ENCODE assay signal across 17 cellular contexts in genomic region chr13:74305876-74306275, GRCh38.
DNase-seq lines count a peak whose midpoint lies in the region; ATAC-seq and TF ChIP-seq lines count a peak whose summit lies in the region.
"Had no signal": no experiment of that assay in that cellular context is flagged by ENCODE, and none has a peak within 500 bp of the region (broad histone marks: within the 10 kb centered on the region; RNA-seq: fewer than 3 reads in every experiment).

No MANE protein-coding gene starts in this region.

- H3K4me1 ChIP-seq in naive thymus-derived CD4-positive, alpha-beta T cell (ENCODE audit: control insufficient read depth in 2 of 2, insufficient read depth in 2 of 2, low read length in 2 of 2): no peaks in the 10 kb centered on the region

- intact Hi-C loops in dorsolateral prefrontal cortex (cut with DNase I): no loop called here
- intact Hi-C loops in naive thymus-derived CD4-positive, alpha-beta T cell (cut with micrococcal nuclease): no loop called here

- peaks cover 2% of the 10 kb centered on the region for H3K27me3 Mint-ChIP-seq in mesothelial cell of epicardium (ENCODE audit: low read depth)
- no peaks in the 10 kb centered on the region for H3K27me3 Mint-ChIP-seq in naive thymus-derived CD4-positive, alpha-beta T cell

- CTCF ChIA-PET in naive thymus-derived CD4-positive, alpha-beta T cell (lab: Charles Lee): no interaction called here

- no peaks in the 10 kb centered on the region for H3K9me3 ChIP-seq in naive thymus-derived CD4-positive, alpha-beta T cell (ENCODE audit: control insufficient read depth in 2 of 3, low read length in 3 of 3)
- H3K9me3 ChIP-seq: gastroesophageal sphincter, stomach had no signal

- no peaks in the 10 kb centered on the region for H3K36me3 ChIP-seq in naive thymus-derived CD4-positive, alpha-beta T cell (ENCODE audit: control insufficient read depth in 2 of 3, insufficient read depth in 3 of 3, low read length in 3 of 3)
- H3K36me3 ChIP-seq: gastroesophageal sphincter, stomach had no signal

- H3K4me1 Mint-ChIP-seq in mesothelial cell of epicardium: peaks cover 29% of the 10 kb centered on the region
- peaks cover 0 to 7% (median 0%) of the 10 kb centered on the region in 7 donors for H3K4me1 Mint-ChIP-seq in naive thymus-derived CD4-positive, alpha-beta T cell

- ATAC-seq in naive thymus-derived CD4-positive, alpha-beta T cell: no peak
- ATAC-seq: gastroesophageal sphincter had no signal

- peak overlapping the region in 7 of 59 donors; percentile 23 to 65 (median 38) for H3K27ac ChIP-seq in dorsolateral prefrontal cortex
- no peak overlapping the region for H3K27ac ChIP-seq in naive thymus-derived CD4-positive, alpha-beta T cell (ENCODE audit: low read depth, low read length)
- H3K27ac ChIP-seq: C4-2B, gastroesophageal sphincter, stomach had no signal

- no peak overlapping the region for H3K4me3 Mint-ChIP-seq in mesothelial cell of epicardium
- H3K4me3 Mint-ChIP-seq in naive thymus-derived CD4-positive, alpha-beta T cell: no peak overlapping the region
- H3K4me3 Mint-ChIP-seq: activated T-helper 1 cell treated with anti-CD3 and anti-CD28 coated beads, Interleukin-12 subunit alpha, Interleukin-12 subunit beta, Interleukin-2, Interleukin-4 antibody, amounts not matched to agents 30 ng/mL and 10 ng/mL and 1 ng/mL, durations not matched to agents 14 hours and 24 hours and 36 hours had no signal

- H3K36me3 Mint-ChIP-seq in mesothelial cell of epicardium: no peaks in the 10 kb centered on the region
- H3K36me3 Mint-ChIP-seq in naive thymus-derived CD4-positive, alpha-beta T cell: peaks cover 0 to 15% (median 5%) of the 10 kb centered on the region in 5 donors

- H3K9me3 Mint-ChIP-seq in mesothelial cell of epicardium: no peaks in the 10 kb centered on the region
- peaks cover 0 to 15% (median 0%) of the 10 kb centered on the region in 11 donors for H3K9me3 Mint-ChIP-seq in naive thymus-derived CD4-positive, alpha-beta T cell

- no peak for TF ChIP-seq CTCF in dorsolateral prefrontal cortex (IDR thresholded peaks at IDR 0.05 in 54 of 56, conservative IDR thresholded peaks at IDR 0.05 in 2 of 56; ENCODE audit: low read depth in 1 of 56, partially characterized antibody in 56 of 56)
- TF ChIP-seq CTCF in mesothelial cell of epicardium (IDR thresholded peaks at IDR 0.05; ENCODE audit: unreplicated experiment): no peak

- peak overlapping the region in 35 of 59 donors; percentile 1 to 48 (median 28) for H3K4me3 ChIP-seq in dorsolateral prefrontal cortex
- H3K4me3 ChIP-seq in naive thymus-derived CD4-positive, alpha-beta T cell (ENCODE audit: low read length): no peak overlapping the region
- H3K4me3 ChIP-seq: gastroesophageal sphincter, stomach had no signal

- DNase-seq in DMS153 treated with DMSO at 0.1 percent for 48 hours (lab: John Stamatoyannopoulos, UW; ENCODE audit: unreplicated experiment): peak; percentile 12
- no peak for DNase-seq in DMS153 (lab: John Stamatoyannopoulos, UW)
- peak; percentile 14 for DNase-seq in NCI-H2227 treated with DMSO at 0.1 percent for 48 hours (lab: John Stamatoyannopoulos, UW)
- no peak for DNase-seq in dorsolateral prefrontal cortex
- DNase-seq in mesothelial cell of epicardium (ENCODE audit: low spot score in 2 of 2, unreplicated experiment in 2 of 2): no peak
- no peak for DNase-seq in naive thymus-derived CD4-positive, alpha-beta T cell
- no peak for DNase-seq in AML-193 (lab: John Stamatoyannopoulos, UW)
- DNase-seq in activated effector memory CD4-positive, alpha-beta T cell treated with anti-CD3 and anti-CD28 coated beads, Interleukin-2, amount 50 U/mL, for 16 hours: no peak
- DNase-seq: 8988T, amniotic stem cell, DMS79 treated with DMSO at 0.1 percent for 48 hours, NCI-H1694 treated with DMSO at 0.1 percent for 48 hours, stomach, SW 1271 had no signal

- POLR2A ChIA-PET in naive thymus-derived CD4-positive, alpha-beta T cell (lab: Charles Lee): interaction anchor here (0.6 kb wide), 1 partner anchor 326 kb away, joined by 3 read pairs; no protein-coding TSS in a partner anchor

- H3K27me3 ChIP-seq in dorsolateral prefrontal cortex: no peaks in the 10 kb centered on the region
- H3K27me3 ChIP-seq in naive thymus-derived CD4-positive, alpha-beta T cell (ENCODE audit: control insufficient read depth in 2 of 2, insufficient read depth in 2 of 2, low read length in 2 of 2): no peaks in the 10 kb centered on the region
- H3K27me3 ChIP-seq: gastroesophageal sphincter, stomach had no signal

- peak overlapping the region; percentile 35 for H3K27ac Mint-ChIP-seq in mesothelial cell of epicardium
- H3K27ac Mint-ChIP-seq in naive thymus-derived CD4-positive, alpha-beta T cell: no peak overlapping the region
- H3K27ac Mint-ChIP-seq: activated T-helper 1 cell treated with anti-CD3 and anti-CD28 coated beads, Interleukin-12 subunit alpha, Interleukin-12 subunit beta, Interleukin-2, Interleukin-4 antibody, amounts not matched to agents 30 ng/mL and 10 ng/mL and 1 ng/mL, durations not matched to agents 14 hours and 24 hours and 36 hours had no signal

Comparison
In these comparisons a context has a peak if more than half of its experiments do, and no peak if none do; other contexts are left out.
1. DNase-seq: peak in DMS153 treated with DMSO at 0.1 percent for 48 hours (single experiment) and NCI-H2227 treated with DMSO at 0.1 percent for 48 hours (single experiment); none in DMS153 (single experiment), dorsolateral prefrontal cortex (0 of 10), mesothelial cell of epicardium (0 of 2), naive thymus-derived CD4-positive, alpha-beta T cell (0 of 9), AML-193 (0 of 2) and activated effector memory CD4-positive, alpha-beta T cell treated with anti-CD3 and anti-CD28 coated beads, Interleukin-2, amount 50 U/mL, for 16 hours (single experiment).